In genomic region chr19:29944415-29945012, GRCh38 we compare ENCODE assay signal across 11 cellular contexts. TPM values are rescaled to one million over a fixed set of nuclear protein-coding genes. Genes with fewer than 3 reads are reported as not detected.
DNase-seq lines count a peak whose midpoint lies in the region; ATAC-seq, FAIRE-seq and TF ChIP-seq lines count a peak whose summit lies in the region.
"Had no signal": no experiment of that assay in that cellular context is flagged by ENCODE, and none has a peak within 500 bp of the region (broad histone marks: within the 10 kb centered on the region; RNA-seq: fewer than 3 reads in every experiment).

No MANE protein-coding gene starts in this region.

- TF ChIP-seq CTCF in mesothelial cell of epicardium (IDR thresholded peaks at IDR 0.05; ENCODE audit: unreplicated experiment) = no peak

- no peak overlapping the region for H2AFZ ChIP-seq in ACC112 (ENCODE audit: low read length, unreplicated experiment)

- H3K27me3 Mint-ChIP-seq in activated T-helper 17 cell treated with anti-CD3 and anti-CD28 coated beads, Interleukin-2, amount 50 U/mL, for 72 hours = peaks cover 3% of the 10 kb centered on the region
- peaks cover 9% of the 10 kb centered on the region for H3K27me3 Mint-ChIP-seq in mesothelial cell of epicardium (ENCODE audit: low read depth)

- no peak for FAIRE-seq in GM12892 (lab: Jason Lieb, UNC)

- peaks cover 40% of the 10 kb centered on the region for H3K4me1 Mint-ChIP-seq in activated T-helper 17 cell treated with anti-CD3 and anti-CD28 coated beads, Interleukin-2, amount 50 U/mL, for 72 hours
- peaks cover 45% of the 10 kb centered on the region for H3K4me1 Mint-ChIP-seq in mesothelial cell of epicardium

- H3K36me3 Mint-ChIP-seq in activated T-helper 17 cell treated with anti-CD3 and anti-CD28 coated beads, Interleukin-2, amount 50 U/mL, for 72 hours (ENCODE audit: low read depth) = peaks cover 33% of the 10 kb centered on the region
- peaks cover 5% of the 10 kb centered on the region for H3K36me3 Mint-ChIP-seq in mesothelial cell of epicardium

- no peak for TF ChIP-seq POLR2A in GM12892 (IDR thresholded peaks at IDR 0.05; ENCODE audit: low read depth, low read length)

- DNase-seq in HAP-1 (ENCODE audit: low spot score in 2 of 2) (no peak), mesothelial cell of epicardium (ENCODE audit: low spot score in 2 of 2, unreplicated experiment in 2 of 2) (no peak), NCI-H146 (lab: John Stamatoyannopoulos, UW) (no peak), kidney tubule cell (ENCODE audit: low spot score) (no peak), GM12892 (ENCODE audit: insufficient read length) (no peak), epidermal melanocyte (ENCODE audit: insufficient read length, low spot score) (no peak)
- DNase-seq: activated CD4-positive, alpha-beta T cell treated with anti-CD3 and anti-CD28 coated beads, Interleukin-2, amount 50 U/mL, for 48 hours; NCI-H1436; ovary had no signal

- peak overlapping the region; percentile 77 for H3K27ac Mint-ChIP-seq in activated T-helper 17 cell treated with anti-CD3 and anti-CD28 coated beads, Interleukin-2, amount 50 U/mL, for 72 hours
- H3K27ac Mint-ChIP-seq in mesothelial cell of epicardium = peak overlapping the region; percentile 77

- H3K4me1 ChIP-seq in ACC112 (ENCODE audit: control insufficient read depth, insufficient read depth, low read length, unreplicated experiment) (peaks cover 15% of the 10 kb centered on the region), HAP-1 (peaks cover 19% of the 10 kb centered on the region)

- no peak overlapping the region for H3K27ac ChIP-seq in ACC112 (ENCODE audit: low read depth, low read length)
- H3K27ac ChIP-seq: ovary had no signal

- H3K4me3 ChIP-seq in ACC112 (ENCODE audit: low read depth, low read length) (peak overlapping the region; percentile 33; the same call in 1 of the 2 replicates), HAP-1 (peak overlapping the region; percentile 6)
- H3K4me3 ChIP-seq: ovary had no signal

- H3K27me3 ChIP-seq in ACC112 (ENCODE audit: insufficient read depth, low read length) (no peaks in the 10 kb centered on the region), HAP-1 (ENCODE audit: low read depth) (no peaks in the 10 kb centered on the region)
- H3K27me3 ChIP-seq: ovary had no signal

- no peaks in the 10 kb centered on the region for H3K9me3 ChIP-seq in HAP-1
- H3K9me3 ChIP-seq: ovary had no signal

- ATAC-seq in activated T-helper 17 cell treated with anti-CD3 and anti-CD28 coated beads, Interleukin-2, amount 50 U/mL, for 72 hours (replicated peaks) = peak; percentile 31

- no peaks in the 10 kb centered on the region for H3K9me3 Mint-ChIP-seq in activated T-helper 17 cell treated with anti-CD3 and anti-CD28 coated beads, Interleukin-2, amount 50 U/mL, for 72 hours
- H3K9me3 Mint-ChIP-seq in mesothelial cell of epicardium = no peaks in the 10 kb centered on the region

- peak overlapping the region; percentile 75 for H3K4me3 Mint-ChIP-seq in activated T-helper 17 cell treated with anti-CD3 and anti-CD28 coated beads, Interleukin-2, amount 50 U/mL, for 72 hours
- peak overlapping the region; percentile 49 for H3K4me3 Mint-ChIP-seq in mesothelial cell of epicardium

- H3K79me2 ChIP-seq in ACC112 (ENCODE audit: control insufficient read depth, insufficient read depth, low read length, unreplicated experiment) = peaks cover 56% of the 10 kb centered on the region

- H3K36me3 ChIP-seq in ACC112 (ENCODE audit: insufficient read depth, low read length) = no peaks in the 10 kb centered on the region
- no peaks in the 10 kb centered on the region; the same call in 1 of the 2 replicates for H3K36me3 ChIP-seq in HAP-1 (replicated peaks)
- H3K36me3 ChIP-seq: ovary had no signal

- in situ Hi-C loops in HAP-1 (cut with MboI; ENCODE audit: low sequenced_read_pairs) = no loop called here

RNA-seq across cellular contexts. Expression of gene URI1, which starts 2.5 kb away (rescaled TPM):
- total RNA-seq in activated T-helper 17 cell treated with anti-CD3 and anti-CD28 coated beads, Interleukin-2, amount 50 U/mL, for 72 hours = 10 to 100 TPM; 61.8 to 72.8 TPM
- total RNA-seq in mesothelial cell of epicardium = 61.7 to 65.5 TPM (median 63.6 TPM) in 3 replicates
- 50.5 TPM for polyA plus RNA-seq in GM12892 (2012; ENCODE audit: missing spikeins)
